ENCODE assay signal across 1 cellular context in the genomic region with DNA sequence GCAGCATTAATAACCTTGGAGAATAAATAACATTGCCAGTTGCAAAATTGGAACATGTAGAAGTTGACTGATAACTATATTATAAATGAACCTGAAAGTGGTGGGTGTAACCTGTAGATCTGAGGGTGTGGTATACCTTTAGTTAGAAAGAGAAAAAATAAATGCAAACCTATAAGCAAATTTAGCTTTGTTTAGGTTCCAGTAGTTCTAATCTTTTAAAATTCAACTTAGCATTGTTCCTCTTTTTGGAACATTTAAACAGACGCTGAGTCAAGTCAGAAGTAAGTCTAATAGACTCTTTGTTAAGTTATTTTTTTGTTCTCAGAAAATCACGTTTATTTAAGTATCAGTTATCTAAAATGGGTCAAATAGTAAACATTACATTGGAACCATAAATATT.
TF ChIP-seq lines count a peak whose summit lies in the region.

No MANE protein-coding gene starts in this region.

TF ChIP-seq in GM12878, 131 proteins besides CTCF, POLR2A, EP300 and RAD21 (continued from another document and continues in another):
- TF ChIP-seq, protein P1, sequence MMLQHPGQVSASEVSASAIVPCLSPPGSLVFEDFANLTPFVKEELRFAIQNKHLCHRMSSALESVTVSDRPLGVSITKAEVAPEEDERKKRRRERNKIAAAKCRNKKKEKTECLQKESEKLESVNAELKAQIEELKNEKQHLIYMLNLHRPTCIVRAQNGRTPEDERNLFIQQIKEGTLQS (IDR thresholded peaks at IDR 0.05; ENCODE audit: borderline replicate concordance, extremely low read depth, low read depth, low read length) = no peak
- TF ChIP-seq TARDBP (IDR thresholded peaks at IDR 0.05; ENCODE audit: borderline replicate concordance) = no peak
- no peak for TF ChIP-seq POU2F2 (IDR thresholded peaks at IDR 0.05; ENCODE audit: borderline replicate concordance, low read depth, low read length)
- TF ChIP-seq SIN3A (IDR thresholded peaks at IDR 0.05; ENCODE audit: low read depth, low read length) = no peak
- TF ChIP-seq WRNIP1 (IDR thresholded peaks at IDR 0.05; ENCODE audit: borderline replicate concordance, low read depth, low read length) = no peak
- no peak for TF ChIP-seq SIX5 (IDR thresholded peaks at IDR 0.05; ENCODE audit: low read depth, low read length, severe bottlenecking)
- TF ChIP-seq, protein P2, sequence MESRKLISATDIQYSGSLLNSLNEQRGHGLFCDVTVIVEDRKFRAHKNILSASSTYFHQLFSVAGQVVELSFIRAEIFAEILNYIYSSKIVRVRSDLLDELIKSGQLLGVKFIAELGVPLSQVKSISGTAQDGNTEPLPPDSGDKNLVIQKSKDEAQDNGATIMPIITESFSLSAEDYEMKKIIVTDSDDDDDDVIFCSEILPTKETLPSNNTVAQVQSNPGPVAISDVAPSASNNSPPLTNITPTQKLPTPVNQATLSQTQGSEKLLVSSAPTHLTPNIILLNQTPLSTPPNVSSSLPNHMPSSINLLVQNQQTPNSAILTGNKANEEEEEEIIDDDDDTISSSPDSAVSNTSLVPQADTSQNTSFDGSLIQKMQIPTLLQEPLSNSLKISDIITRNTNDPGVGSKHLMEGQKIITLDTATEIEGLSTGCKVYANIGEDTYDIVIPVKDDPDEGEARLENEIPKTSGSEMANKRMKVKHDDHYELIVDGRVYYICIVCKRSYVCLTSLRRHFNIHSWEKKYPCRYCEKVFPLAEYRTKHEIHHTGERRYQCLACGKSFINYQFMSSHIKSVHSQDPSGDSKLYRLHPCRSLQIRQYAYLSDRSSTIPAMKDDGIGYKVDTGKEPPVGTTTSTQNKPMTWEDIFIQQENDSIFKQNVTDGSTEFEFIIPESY (IDR thresholded peaks at IDR 0.05) = no peak
- TF ChIP-seq, protein P3, sequence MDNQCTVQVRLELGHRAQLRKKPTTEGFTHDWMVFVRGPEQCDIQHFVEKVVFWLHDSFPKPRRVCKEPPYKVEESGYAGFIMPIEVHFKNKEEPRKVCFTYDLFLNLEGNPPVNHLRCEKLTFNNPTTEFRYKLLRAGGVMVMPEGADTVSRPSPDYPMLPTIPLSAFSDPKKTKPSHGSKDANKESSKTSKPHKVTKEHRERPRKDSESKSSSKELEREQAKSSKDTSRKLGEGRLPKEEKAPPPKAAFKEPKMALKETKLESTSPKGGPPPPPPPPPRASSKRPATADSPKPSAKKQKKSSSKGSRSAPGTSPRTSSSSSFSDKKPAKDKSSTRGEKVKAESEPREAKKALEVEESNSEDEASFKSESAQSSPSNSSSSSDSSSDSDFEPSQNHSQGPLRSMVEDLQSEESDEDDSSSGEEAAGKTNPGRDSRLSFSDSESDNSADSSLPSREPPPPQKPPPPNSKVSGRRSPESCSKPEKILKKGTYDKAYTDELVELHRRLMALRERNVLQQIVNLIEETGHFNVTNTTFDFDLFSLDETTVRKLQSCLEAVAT (IDR thresholded peaks at IDR 0.05) = no peak
- 0 out of 2 replicates have a peak, but pooled peaks have one; percentile 19 for TF ChIP-seq GABPA (IDR thresholded peaks at IDR 0.05; ENCODE audit: low read depth)
- no peak for TF ChIP-seq PAX5 (IDR thresholded peaks at IDR 0.05; ENCODE audit: borderline replicate concordance, low read depth, low read length)
- no peak for TF ChIP-seq YY1 (IDR thresholded peaks at IDR 0.05; ENCODE audit: low read depth, low read length)
- no peak for TF ChIP-seq NRF1 (conservative IDR thresholded peaks at IDR 0.05; ENCODE audit: low read depth, low read length)
- no peak for TF ChIP-seq RCOR1 (conservative IDR thresholded peaks at IDR 0.05; ENCODE audit: low read depth, low read length)
- TF ChIP-seq TCF3 (IDR thresholded peaks at IDR 0.05; ENCODE audit: borderline replicate concordance, insufficient read depth, low read depth, low read length) = no peak
- no peak for TF ChIP-seq FOS (IDR thresholded peaks at IDR 0.05; ENCODE audit: borderline replicate concordance, extremely low read depth, insufficient read length)
- TF ChIP-seq, protein P4, sequence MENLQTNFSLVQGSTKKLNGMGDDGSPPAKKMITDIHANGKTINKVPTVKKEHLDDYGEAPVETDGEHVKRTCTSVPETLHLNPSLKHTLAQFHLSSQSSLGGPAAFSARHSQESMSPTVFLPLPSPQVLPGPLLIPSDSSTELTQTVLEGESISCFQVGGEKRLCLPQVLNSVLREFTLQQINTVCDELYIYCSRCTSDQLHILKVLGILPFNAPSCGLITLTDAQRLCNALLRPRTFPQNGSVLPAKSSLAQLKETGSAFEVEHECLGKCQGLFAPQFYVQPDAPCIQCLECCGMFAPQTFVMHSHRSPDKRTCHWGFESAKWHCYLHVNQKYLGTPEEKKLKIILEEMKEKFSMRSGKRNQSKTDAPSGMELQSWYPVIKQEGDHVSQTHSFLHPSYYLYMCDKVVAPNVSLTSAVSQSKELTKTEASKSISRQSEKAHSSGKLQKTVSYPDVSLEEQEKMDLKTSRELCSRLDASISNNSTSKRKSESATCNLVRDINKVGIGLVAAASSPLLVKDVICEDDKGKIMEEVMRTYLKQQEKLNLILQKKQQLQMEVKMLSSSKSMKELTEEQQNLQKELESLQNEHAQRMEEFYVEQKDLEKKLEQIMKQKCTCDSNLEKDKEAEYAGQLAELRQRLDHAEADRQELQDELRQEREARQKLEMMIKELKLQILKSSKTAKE (IDR thresholded peaks at IDR 0.05; ENCODE audit: low read depth, poor library complexity, severe bottlenecking) = peak; percentile 92
- no peak for TF ChIP-seq EGR1 (IDR thresholded peaks at IDR 0.05; ENCODE audit: borderline replicate concordance in 1 of 2, low read depth in 2 of 2, low read length in 2 of 2)
- TF ChIP-seq NR2C2 (IDR thresholded peaks at IDR 0.05; ENCODE audit: borderline replicate concordance, control insufficient read depth, insufficient read length, low read depth) = no peak
- TF ChIP-seq MEF2B (IDR thresholded peaks at IDR 0.05; ENCODE audit: partially characterized antibody, poor library complexity, severe bottlenecking) = peak; percentile 89
- no peak for TF ChIP-seq RAD51 (IDR thresholded peaks at IDR 0.05)
- TF ChIP-seq BHLHE40 (IDR thresholded peaks at IDR 0.05; ENCODE audit: borderline replicate concordance in 1 of 2, low read depth in 2 of 2, low read length in 1 of 2) = peak; percentile 84 to 89
- no peak for TF ChIP-seq IRF4 (IDR thresholded peaks at IDR 0.05; ENCODE audit: low read depth, low read length)
- TF ChIP-seq MYC (IDR thresholded peaks at IDR 0.05; ENCODE audit: insufficient read depth, insufficient read length, insufficient replicate concordance, low read length, severe bottlenecking) = no peak
- no peak for TF ChIP-seq PAX8 (IDR thresholded peaks at IDR 0.05)
- TF ChIP-seq MXI1 (IDR thresholded peaks at IDR 0.05; ENCODE audit: low read depth, low read length) = peak; percentile 52; the same call in 1 of the 2 replicates
- TF ChIP-seq RUNX3 (IDR thresholded peaks at IDR 0.05; ENCODE audit: low read length) = peak; percentile 64
- 0 out of 2 replicates have a peak, but pooled peaks have one; percentile 34 for TF ChIP-seq NBN (IDR thresholded peaks at IDR 0.05)
- TF ChIP-seq, protein P5, sequence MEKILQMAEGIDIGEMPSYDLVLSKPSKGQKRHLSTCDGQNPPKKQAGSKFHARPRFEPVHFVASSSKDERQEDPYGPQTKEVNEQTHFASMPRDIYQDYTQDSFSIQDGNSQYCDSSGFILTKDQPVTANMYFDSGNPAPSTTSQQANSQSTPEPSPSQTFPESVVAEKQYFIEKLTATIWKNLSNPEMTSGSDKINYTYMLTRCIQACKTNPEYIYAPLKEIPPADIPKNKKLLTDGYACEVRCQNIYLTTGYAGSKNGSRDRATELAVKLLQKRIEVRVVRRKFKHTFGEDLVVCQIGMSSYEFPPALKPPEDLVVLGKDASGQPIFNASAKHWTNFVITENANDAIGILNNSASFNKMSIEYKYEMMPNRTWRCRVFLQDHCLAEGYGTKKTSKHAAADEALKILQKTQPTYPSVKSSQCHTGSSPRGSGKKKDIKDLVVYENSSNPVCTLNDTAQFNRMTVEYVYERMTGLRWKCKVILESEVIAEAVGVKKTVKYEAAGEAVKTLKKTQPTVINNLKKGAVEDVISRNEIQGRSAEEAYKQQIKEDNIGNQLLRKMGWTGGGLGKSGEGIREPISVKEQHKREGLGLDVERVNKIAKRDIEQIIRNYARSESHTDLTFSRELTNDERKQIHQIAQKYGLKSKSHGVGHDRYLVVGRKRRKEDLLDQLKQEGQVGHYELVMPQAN (conservative IDR thresholded peaks at IDR 0.05) = no peak
- TF ChIP-seq ZNF24 (IDR thresholded peaks at IDR 0.05) = no peak
- no peak for TF ChIP-seq SMAD5 (IDR thresholded peaks at IDR 0.05; ENCODE audit: low read depth)
- no peak for TF ChIP-seq NFYA (IDR thresholded peaks at IDR 0.05; ENCODE audit: borderline replicate concordance, low read depth, low read length)
- no peak for TF ChIP-seq NR2F1 (conservative IDR thresholded peaks at IDR 0.05)
- TF ChIP-seq, protein P6, sequence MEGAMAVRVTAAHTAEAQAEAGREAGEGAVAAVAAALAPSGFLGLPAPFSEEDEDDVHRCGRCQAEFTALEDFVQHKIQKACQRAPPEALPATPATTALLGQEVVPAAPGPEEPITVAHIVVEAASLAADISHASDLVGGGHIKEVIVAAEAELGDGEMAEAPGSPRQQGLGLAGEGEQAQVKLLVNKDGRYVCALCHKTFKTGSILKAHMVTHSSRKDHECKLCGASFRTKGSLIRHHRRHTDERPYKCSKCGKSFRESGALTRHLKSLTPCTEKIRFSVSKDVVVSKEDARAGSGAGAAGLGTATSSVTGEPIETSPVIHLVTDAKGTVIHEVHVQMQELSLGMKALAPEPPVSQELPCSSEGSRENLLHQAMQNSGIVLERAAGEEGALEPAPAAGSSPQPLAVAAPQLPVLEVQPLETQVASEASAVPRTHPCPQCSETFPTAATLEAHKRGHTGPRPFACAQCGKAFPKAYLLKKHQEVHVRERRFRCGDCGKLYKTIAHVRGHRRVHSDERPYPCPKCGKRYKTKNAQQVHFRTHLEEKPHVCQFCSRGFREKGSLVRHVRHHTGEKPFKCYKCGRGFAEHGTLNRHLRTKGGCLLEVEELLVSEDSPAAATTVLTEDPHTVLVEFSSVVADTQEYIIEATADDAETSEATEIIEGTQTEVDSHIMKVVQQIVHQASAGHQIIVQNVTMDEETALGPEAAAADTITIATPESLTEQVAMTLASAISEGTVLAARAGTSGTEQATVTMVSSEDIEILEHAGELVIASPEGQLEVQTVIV (IDR thresholded peaks at IDR 0.05; ENCODE audit: borderline replicate concordance, partially characterized antibody) = no peak
- TF ChIP-seq SPI1 (IDR thresholded peaks at IDR 0.05; ENCODE audit: borderline replicate concordance, insufficient read depth, low read depth, low read length) = no peak
- peak; percentile 41; the same call in 1 of the 2 replicates for TF ChIP-seq ZNF384 (IDR thresholded peaks at IDR 0.05; ENCODE audit: borderline replicate concordance, low read depth, low read length)
- no peak for TF ChIP-seq CHD1 (IDR thresholded peaks at IDR 0.05; ENCODE audit: low read depth, low read length)
- no peak; the same call in 1 of the 2 replicates for TF ChIP-seq STAT3 (IDR thresholded peaks at IDR 0.05; ENCODE audit: low read depth, low read length)
- no peak for TF ChIP-seq RBBP5 (conservative IDR thresholded peaks at IDR 0.05)
- TF ChIP-seq, protein P7, sequence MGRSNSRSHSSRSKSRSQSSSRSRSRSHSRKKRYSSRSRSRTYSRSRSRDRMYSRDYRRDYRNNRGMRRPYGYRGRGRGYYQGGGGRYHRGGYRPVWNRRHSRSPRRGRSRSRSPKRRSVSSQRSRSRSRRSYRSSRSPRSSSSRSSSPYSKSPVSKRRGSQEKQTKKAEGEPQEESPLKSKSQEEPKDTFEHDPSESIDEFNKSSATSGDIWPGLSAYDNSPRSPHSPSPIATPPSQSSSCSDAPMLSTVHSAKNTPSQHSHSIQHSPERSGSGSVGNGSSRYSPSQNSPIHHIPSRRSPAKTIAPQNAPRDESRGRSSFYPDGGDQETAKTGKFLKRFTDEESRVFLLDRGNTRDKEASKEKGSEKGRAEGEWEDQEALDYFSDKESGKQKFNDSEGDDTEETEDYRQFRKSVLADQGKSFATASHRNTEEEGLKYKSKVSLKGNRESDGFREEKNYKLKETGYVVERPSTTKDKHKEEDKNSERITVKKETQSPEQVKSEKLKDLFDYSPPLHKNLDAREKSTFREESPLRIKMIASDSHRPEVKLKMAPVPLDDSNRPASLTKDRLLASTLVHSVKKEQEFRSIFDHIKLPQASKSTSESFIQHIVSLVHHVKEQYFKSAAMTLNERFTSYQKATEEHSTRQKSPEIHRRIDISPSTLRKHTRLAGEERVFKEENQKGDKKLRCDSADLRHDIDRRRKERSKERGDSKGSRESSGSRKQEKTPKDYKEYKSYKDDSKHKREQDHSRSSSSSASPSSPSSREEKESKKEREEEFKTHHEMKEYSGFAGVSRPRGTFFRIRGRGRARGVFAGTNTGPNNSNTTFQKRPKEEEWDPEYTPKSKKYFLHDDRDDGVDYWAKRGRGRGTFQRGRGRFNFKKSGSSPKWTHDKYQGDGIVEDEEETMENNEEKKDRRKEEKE (IDR thresholded peaks at IDR 0.05) = no peak
- TF ChIP-seq MTA3 (IDR thresholded peaks at IDR 0.05; ENCODE audit: borderline replicate concordance, low read length) = peak; percentile 72; the same call in 1 of the 2 replicates
- TF ChIP-seq POLR2AphosphoS2 (IDR thresholded peaks at IDR 0.05; ENCODE audit: low read depth, low read length) = no peak; the same call in 1 of the 2 replicates
- TF ChIP-seq, protein P8, sequence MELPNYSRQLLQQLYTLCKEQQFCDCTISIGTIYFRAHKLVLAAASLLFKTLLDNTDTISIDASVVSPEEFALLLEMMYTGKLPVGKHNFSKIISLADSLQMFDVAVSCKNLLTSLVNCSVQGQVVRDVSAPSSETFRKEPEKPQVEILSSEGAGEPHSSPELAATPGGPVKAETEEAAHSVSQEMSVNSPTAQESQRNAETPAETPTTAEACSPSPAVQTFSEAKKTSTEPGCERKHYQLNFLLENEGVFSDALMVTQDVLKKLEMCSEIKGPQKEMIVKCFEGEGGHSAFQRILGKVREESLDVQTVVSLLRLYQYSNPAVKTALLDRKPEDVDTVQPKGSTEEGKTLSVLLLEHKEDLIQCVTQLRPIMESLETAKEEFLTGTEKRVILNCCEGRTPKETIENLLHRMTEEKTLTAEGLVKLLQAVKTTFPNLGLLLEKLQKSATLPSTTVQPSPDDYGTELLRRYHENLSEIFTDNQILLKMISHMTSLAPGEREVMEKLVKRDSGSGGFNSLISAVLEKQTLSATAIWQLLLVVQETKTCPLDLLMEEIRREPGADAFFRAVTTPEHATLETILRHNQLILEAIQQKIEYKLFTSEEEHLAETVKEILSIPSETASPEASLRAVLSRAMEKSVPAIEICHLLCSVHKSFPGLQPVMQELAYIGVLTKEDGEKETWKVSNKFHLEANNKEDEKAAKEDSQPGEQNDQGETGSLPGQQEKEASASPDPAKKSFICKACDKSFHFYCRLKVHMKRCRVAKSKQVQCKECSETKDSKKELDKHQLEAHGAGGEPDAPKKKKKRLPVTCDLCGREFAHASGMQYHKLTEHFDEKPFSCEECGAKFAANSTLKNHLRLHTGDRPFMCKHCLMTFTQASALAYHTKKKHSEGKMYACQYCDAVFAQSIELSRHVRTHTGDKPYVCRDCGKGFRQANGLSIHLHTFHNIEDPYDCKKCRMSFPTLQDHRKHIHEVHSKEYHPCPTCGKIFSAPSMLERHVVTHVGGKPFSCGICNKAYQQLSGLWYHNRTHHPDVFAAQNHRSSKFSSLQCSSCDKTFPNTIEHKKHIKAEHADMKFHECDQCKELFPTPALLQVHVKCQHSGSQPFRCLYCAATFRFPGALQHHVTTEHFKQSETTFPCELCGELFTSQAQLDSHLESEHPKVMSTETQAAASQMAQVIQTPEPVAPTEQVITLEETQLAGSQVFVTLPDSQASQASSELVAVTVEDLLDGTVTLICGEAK (IDR thresholded peaks at IDR 0.05; ENCODE audit: borderline replicate concordance) = no peak
- TF ChIP-seq CBFB (IDR thresholded peaks at IDR 0.05; ENCODE audit: low read depth) = no peak
- TF ChIP-seq MEF2A (IDR thresholded peaks at IDR 0.05; ENCODE audit: insufficient read depth, low read depth, low read length) = peak; percentile 90
- TF ChIP-seq FOXM1 (IDR thresholded peaks at IDR 0.05; ENCODE audit: low read depth, low read length) = peak; percentile 57; the same call in 1 of the 2 replicates
- TF ChIP-seq SP1 (IDR thresholded peaks at IDR 0.05; ENCODE audit: low read depth, low read length) = no peak
